ENCODE assay signal across 2 cellular contexts in genomic region chr6:18031680-18032256, GRCh38.
TF ChIP-seq lines count a peak whose summit lies in the region.

No MANE protein-coding gene starts in this region.

TF ChIP-seq in HEK293, 187 proteins besides CTCF, POLR2A, EP300 and RAD21 (continued from another document):
- no peak for TF ChIP-seq ZNF488 (tag by site-specific recombination; IDR thresholded peaks at IDR 0.05)

TF ChIP-seq in GM12878, 131 proteins besides CTCF, POLR2A, EP300 and RAD21 (continued from another document):
- TF ChIP-seq PRDM15 (CRISPR knock-in tag; IDR thresholded peaks at IDR 0.05) (no peak), MEF2A (IDR thresholded peaks at IDR 0.05; ENCODE audit: insufficient read depth, low read depth, low read length) (0 out of 2 replicates have a peak, but pooled peaks have one; percentile 9)
